1 cellular context compared by ENCODE assay signal in genomic region chr2:68849579-68850030, GRCh38.
TF ChIP-seq lines count a peak whose summit lies in the region.

No MANE protein-coding gene starts in this region.

TF ChIP-seq in K562, 482 proteins besides CTCF, POLR2A, EP300 and RAD21 (continued from another document and continues in another):
- TF ChIP-seq, protein P1, sequence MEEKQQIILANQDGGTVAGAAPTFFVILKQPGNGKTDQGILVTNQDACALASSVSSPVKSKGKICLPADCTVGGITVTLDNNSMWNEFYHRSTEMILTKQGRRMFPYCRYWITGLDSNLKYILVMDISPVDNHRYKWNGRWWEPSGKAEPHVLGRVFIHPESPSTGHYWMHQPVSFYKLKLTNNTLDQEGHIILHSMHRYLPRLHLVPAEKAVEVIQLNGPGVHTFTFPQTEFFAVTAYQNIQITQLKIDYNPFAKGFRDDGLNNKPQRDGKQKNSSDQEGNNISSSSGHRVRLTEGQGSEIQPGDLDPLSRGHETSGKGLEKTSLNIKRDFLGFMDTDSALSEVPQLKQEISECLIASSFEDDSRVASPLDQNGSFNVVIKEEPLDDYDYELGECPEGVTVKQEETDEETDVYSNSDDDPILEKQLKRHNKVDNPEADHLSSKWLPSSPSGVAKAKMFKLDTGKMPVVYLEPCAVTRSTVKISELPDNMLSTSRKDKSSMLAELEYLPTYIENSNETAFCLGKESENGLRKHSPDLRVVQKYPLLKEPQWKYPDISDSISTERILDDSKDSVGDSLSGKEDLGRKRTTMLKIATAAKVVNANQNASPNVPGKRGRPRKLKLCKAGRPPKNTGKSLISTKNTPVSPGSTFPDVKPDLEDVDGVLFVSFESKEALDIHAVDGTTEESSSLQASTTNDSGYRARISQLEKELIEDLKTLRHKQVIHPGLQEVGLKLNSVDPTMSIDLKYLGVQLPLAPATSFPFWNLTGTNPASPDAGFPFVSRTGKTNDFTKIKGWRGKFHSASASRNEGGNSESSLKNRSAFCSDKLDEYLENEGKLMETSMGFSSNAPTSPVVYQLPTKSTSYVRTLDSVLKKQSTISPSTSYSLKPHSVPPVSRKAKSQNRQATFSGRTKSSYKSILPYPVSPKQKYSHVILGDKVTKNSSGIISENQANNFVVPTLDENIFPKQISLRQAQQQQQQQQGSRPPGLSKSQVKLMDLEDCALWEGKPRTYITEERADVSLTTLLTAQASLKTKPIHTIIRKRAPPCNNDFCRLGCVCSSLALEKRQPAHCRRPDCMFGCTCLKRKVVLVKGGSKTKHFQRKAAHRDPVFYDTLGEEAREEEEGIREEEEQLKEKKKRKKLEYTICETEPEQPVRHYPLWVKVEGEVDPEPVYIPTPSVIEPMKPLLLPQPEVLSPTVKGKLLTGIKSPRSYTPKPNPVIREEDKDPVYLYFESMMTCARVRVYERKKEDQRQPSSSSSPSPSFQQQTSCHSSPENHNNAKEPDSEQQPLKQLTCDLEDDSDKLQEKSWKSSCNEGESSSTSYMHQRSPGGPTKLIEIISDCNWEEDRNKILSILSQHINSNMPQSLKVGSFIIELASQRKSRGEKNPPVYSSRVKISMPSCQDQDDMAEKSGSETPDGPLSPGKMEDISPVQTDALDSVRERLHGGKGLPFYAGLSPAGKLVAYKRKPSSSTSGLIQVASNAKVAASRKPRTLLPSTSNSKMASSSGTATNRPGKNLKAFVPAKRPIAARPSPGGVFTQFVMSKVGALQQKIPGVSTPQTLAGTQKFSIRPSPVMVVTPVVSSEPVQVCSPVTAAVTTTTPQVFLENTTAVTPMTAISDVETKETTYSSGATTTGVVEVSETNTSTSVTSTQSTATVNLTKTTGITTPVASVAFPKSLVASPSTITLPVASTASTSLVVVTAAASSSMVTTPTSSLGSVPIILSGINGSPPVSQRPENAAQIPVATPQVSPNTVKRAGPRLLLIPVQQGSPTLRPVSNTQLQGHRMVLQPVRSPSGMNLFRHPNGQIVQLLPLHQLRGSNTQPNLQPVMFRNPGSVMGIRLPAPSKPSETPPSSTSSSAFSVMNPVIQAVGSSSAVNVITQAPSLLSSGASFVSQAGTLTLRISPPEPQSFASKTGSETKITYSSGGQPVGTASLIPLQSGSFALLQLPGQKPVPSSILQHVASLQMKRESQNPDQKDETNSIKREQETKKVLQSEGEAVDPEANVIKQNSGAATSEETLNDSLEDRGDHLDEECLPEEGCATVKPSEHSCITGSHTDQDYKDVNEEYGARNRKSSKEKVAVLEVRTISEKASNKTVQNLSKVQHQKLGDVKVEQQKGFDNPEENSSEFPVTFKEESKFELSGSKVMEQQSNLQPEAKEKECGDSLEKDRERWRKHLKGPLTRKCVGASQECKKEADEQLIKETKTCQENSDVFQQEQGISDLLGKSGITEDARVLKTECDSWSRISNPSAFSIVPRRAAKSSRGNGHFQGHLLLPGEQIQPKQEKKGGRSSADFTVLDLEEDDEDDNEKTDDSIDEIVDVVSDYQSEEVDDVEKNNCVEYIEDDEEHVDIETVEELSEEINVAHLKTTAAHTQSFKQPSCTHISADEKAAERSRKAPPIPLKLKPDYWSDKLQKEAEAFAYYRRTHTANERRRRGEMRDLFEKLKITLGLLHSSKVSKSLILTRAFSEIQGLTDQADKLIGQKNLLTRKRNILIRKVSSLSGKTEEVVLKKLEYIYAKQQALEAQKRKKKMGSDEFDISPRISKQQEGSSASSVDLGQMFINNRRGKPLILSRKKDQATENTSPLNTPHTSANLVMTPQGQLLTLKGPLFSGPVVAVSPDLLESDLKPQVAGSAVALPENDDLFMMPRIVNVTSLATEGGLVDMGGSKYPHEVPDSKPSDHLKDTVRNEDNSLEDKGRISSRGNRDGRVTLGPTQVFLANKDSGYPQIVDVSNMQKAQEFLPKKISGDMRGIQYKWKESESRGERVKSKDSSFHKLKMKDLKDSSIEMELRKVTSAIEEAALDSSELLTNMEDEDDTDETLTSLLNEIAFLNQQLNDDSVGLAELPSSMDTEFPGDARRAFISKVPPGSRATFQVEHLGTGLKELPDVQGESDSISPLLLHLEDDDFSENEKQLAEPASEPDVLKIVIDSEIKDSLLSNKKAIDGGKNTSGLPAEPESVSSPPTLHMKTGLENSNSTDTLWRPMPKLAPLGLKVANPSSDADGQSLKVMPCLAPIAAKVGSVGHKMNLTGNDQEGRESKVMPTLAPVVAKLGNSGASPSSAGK (IDR thresholded peaks at IDR 0.05): no peak
- TF ChIP-seq GABPB1 (CRISPR knock-in tag; IDR thresholded peaks at IDR 0.05) (peak; percentile 62; the same call in 1 of the 2 replicates), SIN3A (IDR thresholded peaks at IDR 0.05; ENCODE audit: borderline replicate concordance in 2 of 2, control insufficient read depth in 1 of 2, low read depth in 2 of 2, low read length in 2 of 2) (no peak), NFE2L1 (tag; IDR thresholded peaks at IDR 0.05; ENCODE audit: borderline replicate concordance, low read depth) (no peak), ZC3H8 (IDR thresholded peaks at IDR 0.05) (no peak), BHLHE40 (IDR thresholded peaks at IDR 0.05; ENCODE audit: low read length) (no peak), ASH1L (IDR thresholded peaks at IDR 0.05; ENCODE audit: borderline replicate concordance, low read depth, partially characterized antibody) (no peak), ZNF311 (CRISPR knock-in tag; IDR thresholded peaks at IDR 0.05) (0 out of 2 replicates have a peak, but pooled peaks have one; percentile 33), MTA3 (IDR thresholded peaks at IDR 0.05; ENCODE audit: borderline replicate concordance) (peak; percentile 64; the same call in 1 of the 2 replicates), LCOR (CRISPR knock-in tag; IDR thresholded peaks at IDR 0.05) (0 out of 2 replicates have a peak, but pooled peaks have one; percentile 20), ZC3H4 (CRISPR knock-in tag; IDR thresholded peaks at IDR 0.05; ENCODE audit: borderline replicate concordance) (no peak), MCM7 (IDR thresholded peaks at IDR 0.05) (no peak), RFX5 (IDR thresholded peaks at IDR 0.05; ENCODE audit: low read depth, low read length) (no peak), TOE1 (IDR thresholded peaks at IDR 0.05; ENCODE audit: borderline replicate concordance) (no peak), TOE1 (CRISPR knock-in tag; IDR thresholded peaks at IDR 0.05; ENCODE audit: borderline replicate concordance, low read depth) (no peak), ZFP30 (CRISPR knock-in tag; IDR thresholded peaks at IDR 0.05; ENCODE audit: borderline replicate concordance) (no peak), HOMEZ (CRISPR knock-in tag; IDR thresholded peaks at IDR 0.05) (no peak), GATAD2B (IDR thresholded peaks at IDR 0.05; ENCODE audit: borderline replicate concordance) (no peak; the same call in 1 of the 2 replicates), CREB3 (tag; conservative IDR thresholded peaks at IDR 0.05; ENCODE audit: low read depth) (no peak), TRIM24 (IDR thresholded peaks at IDR 0.05) (peak; percentile 66 to 80), ZNF354B (CRISPR knock-in tag; IDR thresholded peaks at IDR 0.05) (no peak), CREBBP (IDR thresholded peaks at IDR 0.05; ENCODE audit: low read depth, low read length) (no peak), POLR2H (tag; IDR thresholded peaks at IDR 0.05; ENCODE audit: low read depth) (peak; percentile 59), SMAD3 (CRISPR knock-in tag; conservative IDR thresholded peaks at IDR 0.05) (no peak), CHD4 (IDR thresholded peaks at IDR 0.05; ENCODE audit: insufficient read depth, insufficient replicate concordance, low read depth, low read length, poor library complexity, severe bottlenecking) (no peak), MLLT1 (IDR thresholded peaks at IDR 0.05) (no peak), NEUROD1 (IDR thresholded peaks at IDR 0.05; ENCODE audit: borderline replicate concordance, low read depth, low read length, partially characterized antibody) (peak; percentile 67), TGIF2 (CRISPR knock-in tag; IDR thresholded peaks at IDR 0.05) (no peak), CBX8 (IDR thresholded peaks at IDR 0.05; ENCODE audit: borderline replicate concordance, extremely low read depth, low read depth, low read length, poor library complexity, severe bottlenecking) (no peak), TEAD1 (CRISPR knock-in tag; IDR thresholded peaks at IDR 0.05) (peak; percentile 61 to 65; a peak in 2 of 4 replicates), MEF2D (tag; conservative IDR thresholded peaks at IDR 0.05; ENCODE audit: low read depth) (no peak), THRA (IDR thresholded peaks at IDR 0.05) (no peak), CBFB (CRISPR knock-in tag; IDR thresholded peaks at IDR 0.05) (no peak), GABPA (tag; conservative IDR thresholded peaks at IDR 0.05; ENCODE audit: low read depth) (peak; percentile 78), GATAD2A (IDR thresholded peaks at IDR 0.05) (no peak), SNRNP70 (optimal IDR thresholded peaks at IDR 0.05; ENCODE audit: low read depth, low read length) (no peak), PPARD (CRISPR knock-in tag; IDR thresholded peaks at IDR 0.05) (no peak), ADNP (tag; IDR thresholded peaks at IDR 0.05) (peak; percentile 70), SRSF1 (IDR thresholded peaks at IDR 0.05; ENCODE audit: low read depth, low read length) (no peak), MTA1 (IDR thresholded peaks at IDR 0.05; ENCODE audit: borderline replicate concordance) (no peak), RNF219 (CRISPR knock-in tag; IDR thresholded peaks at IDR 0.05) (no peak)
- TF ChIP-seq, protein P2, sequence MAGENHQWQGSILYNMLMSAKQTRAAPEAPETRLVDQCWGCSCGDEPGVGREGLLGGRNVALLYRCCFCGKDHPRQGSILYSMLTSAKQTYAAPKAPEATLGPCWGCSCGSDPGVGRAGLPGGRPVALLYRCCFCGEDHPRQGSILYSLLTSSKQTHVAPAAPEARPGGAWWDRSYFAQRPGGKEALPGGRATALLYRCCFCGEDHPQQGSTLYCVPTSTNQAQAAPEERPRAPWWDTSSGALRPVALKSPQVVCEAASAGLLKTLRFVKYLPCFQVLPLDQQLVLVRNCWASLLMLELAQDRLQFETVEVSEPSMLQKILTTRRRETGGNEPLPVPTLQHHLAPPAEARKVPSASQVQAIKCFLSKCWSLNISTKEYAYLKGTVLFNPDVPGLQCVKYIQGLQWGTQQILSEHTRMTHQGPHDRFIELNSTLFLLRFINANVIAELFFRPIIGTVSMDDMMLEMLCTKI (IDR thresholded peaks at IDR 0.05; ENCODE audit: partially characterized antibody): no peak
- TF ChIP-seq, protein P3, sequence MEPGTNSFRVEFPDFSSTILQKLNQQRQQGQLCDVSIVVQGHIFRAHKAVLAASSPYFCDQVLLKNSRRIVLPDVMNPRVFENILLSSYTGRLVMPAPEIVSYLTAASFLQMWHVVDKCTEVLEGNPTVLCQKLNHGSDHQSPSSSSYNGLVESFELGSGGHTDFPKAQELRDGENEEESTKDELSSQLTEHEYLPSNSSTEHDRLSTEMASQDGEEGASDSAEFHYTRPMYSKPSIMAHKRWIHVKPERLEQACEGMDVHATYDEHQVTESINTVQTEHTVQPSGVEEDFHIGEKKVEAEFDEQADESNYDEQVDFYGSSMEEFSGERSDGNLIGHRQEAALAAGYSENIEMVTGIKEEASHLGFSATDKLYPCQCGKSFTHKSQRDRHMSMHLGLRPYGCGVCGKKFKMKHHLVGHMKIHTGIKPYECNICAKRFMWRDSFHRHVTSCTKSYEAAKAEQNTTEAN (CRISPR knock-in tag; IDR thresholded peaks at IDR 0.05): no peak
